20 cellular contexts compared by ENCODE assay signal in the genomic region with DNA sequence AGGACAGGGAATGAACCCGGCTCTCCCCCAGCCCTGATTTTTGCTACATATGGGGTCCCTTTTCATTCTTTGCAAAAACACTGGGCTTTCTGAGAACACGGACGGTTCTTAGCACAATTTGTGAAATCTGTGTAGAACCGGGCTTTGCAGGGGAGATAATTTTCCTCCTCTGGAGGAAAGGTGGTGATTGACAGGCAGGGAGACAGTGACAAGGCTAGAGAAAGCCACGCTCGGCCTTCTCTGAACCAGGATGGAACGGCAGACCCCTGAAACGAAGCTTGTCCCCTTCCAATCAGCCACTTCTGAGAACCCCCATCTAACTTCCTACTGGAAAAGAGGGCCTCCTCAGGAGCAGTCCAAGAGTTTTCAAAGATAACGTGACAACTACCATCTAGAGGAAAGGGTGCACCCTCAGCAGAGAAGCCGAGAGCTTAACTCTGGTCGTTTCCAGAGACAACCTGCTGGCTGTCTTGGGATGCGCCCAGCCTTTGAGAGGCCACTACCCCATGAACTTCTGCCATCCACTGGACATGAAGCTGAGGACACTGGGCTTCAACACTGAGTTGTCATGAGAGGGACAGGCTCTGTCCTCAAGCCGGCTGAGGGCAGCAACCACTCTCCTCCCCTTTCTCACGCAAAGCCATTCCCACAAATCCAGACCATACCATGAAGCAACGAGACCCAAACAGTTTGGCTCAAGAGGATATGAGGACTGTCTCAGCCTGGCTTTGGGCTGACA. TPM values are rescaled to one million over a fixed set of nuclear protein-coding genes. Genes with fewer than 3 reads are reported as not detected.
DNase-seq lines count a peak whose midpoint lies in the region; ATAC-seq and TF ChIP-seq lines count a peak whose summit lies in the region.
"Had no signal": no experiment of that assay in that cellular context is flagged by ENCODE, and none has a peak within 500 bp of the region (broad histone marks: within the 10 kb centered on the region; RNA-seq: fewer than 3 reads in every experiment).

No MANE protein-coding gene starts in this region.

- ATAC-seq in Right ventricle myocardium superior (ENCODE audit: poor library complexity) (no peak), RWPE2 (ENCODE audit: low read depth) (0 out of 3 replicates have a peak, but pooled peaks have one; percentile 0), HG02571 (IDR thresholded peaks at IDR 0.05; ENCODE audit: unreplicated experiment) (no peak)
- ATAC-seq: HepG2 had no signal

- no peaks in the 10 kb centered on the region for H3K4me1 ChIP-seq in RWPE2 (ENCODE audit: insufficient read depth, poor library complexity, severe bottlenecking)

- intact Hi-C loops in cardiac septum (cut with DNase I) (no loop called here), Right ventricle myocardium superior (cut with DNase I) (no loop called here)

- H3K9me3 ChIP-seq in RWPE2 (ENCODE audit: severe bottlenecking), result no peaks in the 10 kb centered on the region
- H3K9me3 ChIP-seq: MG63 had no signal

- H3K4me3 ChIP-seq in RWPE2 (ENCODE audit: severe bottlenecking), result no peak overlapping the region
- H3K4me3 ChIP-seq: BLaER1, MG63, PC-9 had no signal

- H3K36me3 ChIP-seq in RWPE2 (ENCODE audit: low read depth), result peaks cover 42% of the 10 kb centered on the region
- H3K36me3 ChIP-seq: MG63 had no signal

- peak; percentile 41 for DNase-seq in cardiac septum (ENCODE audit: low spot score)
- no peak for DNase-seq in Right ventricle myocardium superior
- no peak for DNase-seq in RWPE2 (ENCODE audit: low spot score)
- DNase-seq in islet precursor cell, result peak; percentile 31
- no peak for DNase-seq in effector CD4-positive, alpha-beta T cell
- DNase-seq in stimulated activated CD4-positive, alpha-beta T cell treated with anti-CD3 and anti-CD28 coated beads, Interleukin-4, amount 100 ng/mL, for 4 hours, result no peak
- DNase-seq: CD8-positive, alpha-beta memory T cell; GF-D8; HFFc6; MG63; NCI-H1105 treated with DMSO at 0.1 percent for 48 hours; NCI-H187; NCI-H446; PC-9; SHP77 had no signal

- H3K27ac ChIP-seq in RWPE2 (ENCODE audit: poor library complexity, severe bottlenecking), result peak overlapping the region; percentile 0
- H3K27ac ChIP-seq: BLaER1, KMS-11, PC-9 had no signal

- H3K27me3 ChIP-seq in RWPE2 (ENCODE audit: insufficient read depth, poor library complexity, severe bottlenecking), result no peaks in the 10 kb centered on the region
- H3K27me3 ChIP-seq: BLaER1, MG63 had no signal

- no peak for TF ChIP-seq CTCF in RWPE2 (IDR thresholded peaks at IDR 0.05; ENCODE audit: poor library complexity, severe bottlenecking)

RNA-seq across cellular contexts. Expression of a gene that starts 28.8 kb away (rescaled TPM):
- 0.43 TPM for total RNA-seq in cardiac septum
- total RNA-seq in Right ventricle myocardium superior, result not detected
- total RNA-seq: H1, HepG2, HFFc6, PC-9 had no signal

Comparison
In these comparisons a context has a peak if more than half of its experiments do, and no peak if none do; other contexts are left out.
1. DNase-seq: peak in cardiac septum (single experiment) and islet precursor cell (single experiment); none in Right ventricle myocardium superior (single experiment), RWPE2 (single experiment), effector CD4-positive, alpha-beta T cell (single experiment) and stimulated activated CD4-positive, alpha-beta T cell treated with anti-CD3 and anti-CD28 coated beads, Interleukin-4, amount 100 ng/mL, for 4 hours (0 of 2).